In genomic region chr12:115569694-115570093, GRCh38 we compare ENCODE assay signal across 22 cellular contexts.
A peak's percentile ranks its signal among the peaks of the same experiment; 100 is the strongest.
DNase-seq lines count a peak whose midpoint lies in the region; ATAC-seq and TF ChIP-seq lines count a peak whose summit lies in the region.
"Had no signal": no experiment of that assay in that cellular context is flagged by ENCODE, and none has a peak within 500 bp of the region (broad histone marks: within the 10 kb centered on the region; RNA-seq: fewer than 3 reads in every experiment).

No MANE protein-coding gene starts in this region.

- TF ChIP-seq CTCF in endodermal cell (conservative IDR thresholded peaks at IDR 0.05) (peak; percentile 48), osteoblast (IDR thresholded peaks at IDR 0.05; ENCODE audit: extremely low read depth, low read depth, low read length) (no peak)

- no peak overlapping the region for H3K27ac Mint-ChIP-seq in endodermal cell
- H3K27ac Mint-ChIP-seq: activated naive CD4-positive, alpha-beta T cell treated with anti-CD3 and anti-CD28 coated beads for 36 hours had no signal

- H3K9me3 ChIP-seq in NT2/D1 (ENCODE audit: insufficient read depth, low read length) (no peaks in the 10 kb centered on the region), endodermal cell (ENCODE audit: control insufficient read depth, low read length) (no peaks in the 10 kb centered on the region), osteoblast (ENCODE audit: low read depth, low read length) (no peaks in the 10 kb centered on the region)
- H3K9me3 ChIP-seq: ascending aorta, esophagus muscularis mucosa, left lung, pancreas, thyroid gland had no signal

- H3K4me3 ChIP-seq in H7 (ENCODE audit: insufficient read depth, low read depth, low read length) (no peak overlapping the region), NT2/D1 (ENCODE audit: insufficient read length, low read depth) (no peak overlapping the region), endodermal cell (ENCODE audit: low read length) (no peak overlapping the region), osteoblast (ENCODE audit: insufficient read depth, low read length) (no peak overlapping the region)
- H3K4me3 ChIP-seq: ascending aorta, left lung, pancreas, thyroid gland had no signal

- H3K4me2 ChIP-seq in osteoblast (ENCODE audit: insufficient read depth, low read length): peak overlapping the region; percentile 46

- no peaks in the 10 kb centered on the region for H3K79me2 ChIP-seq in osteoblast (ENCODE audit: insufficient read depth, low read length)

- no peak overlapping the region for H3K4me3 Mint-ChIP-seq in endodermal cell
- H3K4me3 Mint-ChIP-seq: activated naive CD4-positive, alpha-beta T cell treated with anti-CD3 and anti-CD28 coated beads for 36 hours had no signal

- peaks cover 9% of the 10 kb centered on the region for H3K27me3 Mint-ChIP-seq in endodermal cell (ENCODE audit: insufficient read depth)

- H3K9me3 Mint-ChIP-seq in endodermal cell: peaks cover 4% of the 10 kb centered on the region

- H4K20me1 ChIP-seq in osteoblast (ENCODE audit: insufficient read depth, low read length): no peaks in the 10 kb centered on the region

- no peaks in the 10 kb centered on the region for H3K4me1 ChIP-seq in NT2/D1 (ENCODE audit: insufficient read depth, insufficient read length)
- H3K4me1 ChIP-seq in endodermal cell (ENCODE audit: control insufficient read depth, insufficient read depth, low read length): no peaks in the 10 kb centered on the region
- H3K4me1 ChIP-seq in osteoblast (ENCODE audit: insufficient read depth, low read length): no peaks in the 10 kb centered on the region
- H3K4me1 ChIP-seq: ascending aorta, esophagus muscularis mucosa, left lung, pancreas, thyroid gland had no signal

- no peaks in the 10 kb centered on the region for H3K36me3 Mint-ChIP-seq in endodermal cell (ENCODE audit: low read depth)

- no peaks in the 10 kb centered on the region for H3K36me3 ChIP-seq in H7 (replicated peaks; ENCODE audit: control insufficient read depth, insufficient read depth, low read length)
- H3K36me3 ChIP-seq in NT2/D1 (ENCODE audit: insufficient read depth, insufficient read length, low read length): no peaks in the 10 kb centered on the region
- no peaks in the 10 kb centered on the region for H3K36me3 ChIP-seq in endodermal cell (ENCODE audit: control insufficient read depth, insufficient read depth, low read length)
- H3K36me3 ChIP-seq in osteoblast (ENCODE audit: insufficient read depth, low read length): no peaks in the 10 kb centered on the region
- H3K36me3 ChIP-seq: ascending aorta, esophagus muscularis mucosa, left lung, pancreas, thyroid gland had no signal

- peaks cover 2% of the 10 kb centered on the region for H3K4me1 Mint-ChIP-seq in endodermal cell

- H3K27ac ChIP-seq in endodermal cell (ENCODE audit: low read depth, low read length) (peak overlapping the region; percentile 57), osteoblast (ENCODE audit: low read depth, low read length) (no peak overlapping the region)
- H3K27ac ChIP-seq: ascending aorta, C4-2B, esophagus muscularis mucosa, left lung, pancreas, thyroid gland had no signal

- no peak overlapping the region for H2AFZ ChIP-seq in osteoblast (ENCODE audit: low read length)

- DNase-seq in H7 (peak; percentile 53), NT2/D1 (ENCODE audit: low read depth, low spot score) (peak; percentile 16), endodermal cell (peak; percentile 65), osteoblast (ENCODE audit: insufficient read length, low spot score, missing footprints) (no peak), NCI-H2029 treated with DMSO at 0.1 percent for 48 hours (lab: John Stamatoyannopoulos, UW) (no peak), ecto neural progenitor cell (ENCODE audit: low spot score) (no peak), HK-2 (ENCODE audit: unreplicated experiment) (no peak)
- DNase-seq: activated CD4-positive, alpha-beta T cell treated with anti-CD3 and anti-CD28 coated beads for 4 hours; activated naive CD4-positive, alpha-beta T cell treated with anti-CD3 and anti-CD28 coated beads for 36 hours; dermis blood vessel endothelial cell; Kasumi-1; left lung; NCI-H1436; NCI-H446 treated with DMSO at 0.1 percent for 48 hours; OCI-M1; pancreas; small intestine; thyroid gland had no signal

- H3K9ac ChIP-seq in NT2/D1 (ENCODE audit: insufficient read length, low read depth): no peak overlapping the region
- H3K9ac ChIP-seq in endodermal cell (ENCODE audit: extremely low read depth, low read length, poor library complexity, severe bottlenecking): no peak overlapping the region

- WGBS in endodermal cell (ENCODE audit: insufficient coverage in 1 of 2, insufficient read length in 1 of 2), 2 experiments: 77 to 85% methylated on average over 5 to 8 of the region's 8 CpGs

- no peaks in the 10 kb centered on the region for H3K27me3 ChIP-seq in H7 (ENCODE audit: control insufficient read depth, insufficient read depth, low read length)
- no peaks in the 10 kb centered on the region for H3K27me3 ChIP-seq in NT2/D1 (ENCODE audit: insufficient read depth, insufficient read length)
- H3K27me3 ChIP-seq in endodermal cell (ENCODE audit: control insufficient read depth, insufficient read depth, low read length, poor library complexity, severe bottlenecking): peaks cover 15% of the 10 kb centered on the region
- H3K27me3 ChIP-seq in osteoblast (ENCODE audit: insufficient read depth, low read length): no peaks in the 10 kb centered on the region
- H3K27me3 ChIP-seq: ascending aorta, left lung, pancreas, thyroid gland had no signal

- ATAC-seq in HG03442 (IDR thresholded peaks at IDR 0.05; ENCODE audit: unreplicated experiment): no peak
- ATAC-seq: left lung, pancreas had no signal

Comparison
In these comparisons a context has a peak if more than half of its experiments do, and no peak if none do; other contexts are left out.
1. DNase-seq: peak in H7 (single experiment), NT2/D1 (single experiment) and endodermal cell (single experiment); none in osteoblast (single experiment), NCI-H2029 treated with DMSO at 0.1 percent for 48 hours (single experiment), ecto neural progenitor cell (single experiment) and HK-2 (single experiment).